In the genomic region with DNA sequence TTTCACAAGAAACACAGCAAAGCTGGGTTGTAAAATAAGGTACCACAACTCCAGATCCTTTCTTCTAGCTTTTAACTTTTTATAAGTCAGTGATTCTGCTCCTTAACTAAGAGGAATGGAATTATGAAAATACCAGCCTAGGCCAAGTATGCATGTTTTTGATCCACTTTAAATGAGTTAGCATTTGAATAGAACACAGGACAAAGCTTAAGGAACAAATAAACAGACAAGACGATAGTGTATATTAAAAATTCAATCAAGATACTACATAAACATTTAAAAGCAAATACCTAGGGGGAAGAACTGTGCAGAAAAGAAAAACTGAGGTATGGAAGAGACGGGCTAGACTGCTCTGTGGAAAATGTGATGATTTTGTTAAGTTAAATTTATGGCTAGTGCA, we compare ENCODE assay signal across 29 cellular contexts.
"Had no signal": no experiment of that assay in that cellular context is flagged by ENCODE, and none has a peak within 500 bp of the region (broad histone marks: within the 10 kb centered on the region; RNA-seq: fewer than 3 reads in every experiment).

No MANE protein-coding gene starts in this region.

- H3K27ac Mint-ChIP-seq: activated CD4-positive, alpha-beta memory T cell treated with anti-CD3 and anti-CD28 coated beads for 36 hours; activated CD4-positive, alpha-beta T cell treated with anti-CD3 and anti-CD28 coated beads for 36 hours; activated CD4-positive, alpha-beta T cell treated with anti-CD3 and anti-CD28 coated beads, Interleukin-2, amount 10 ng/mL, durations not matched to agents 24 days and 14 days; activated CD8-positive, alpha-beta memory T cell treated with anti-CD3 and anti-CD28 coated beads, Interleukin-2, amount 10 ng/mL, durations not matched to agents 7 days and 5 days; activated CD8-positive, alpha-beta T cell treated with anti-CD3 and anti-CD28 coated beads, Interleukin-2, amount 10 ng/mL, durations not matched to agents 7 days and 5 days; activated naive CD4-positive, alpha-beta T cell treated with anti-CD3 and anti-CD28 coated beads, Interleukin-2, amount 10 ng/mL, durations not matched to agents 7 days and 5 days; activated naive CD4-positive, alpha-beta T cell treated with anti-CD3 and anti-CD28 coated beads, Interleukin-2, amount 50 U/mL, for 72 hours; activated naive CD8-positive, alpha-beta T cell treated with anti-CD3 and anti-CD28 coated beads, Interleukin-2, amount 10 ng/mL, durations not matched to agents 7 days and 5 days; activated T-cell treated with anti-CD3 and anti-CD28 coated beads, Interleukin-2, amount 50 U/mL, for 72 hours; T-cell; T-helper 1 cell treated with Interleukin-12 subunit alpha and Interleukin-12 subunit beta and Interleukin-4 antibody, amounts not matched to agents 30 μg/mL and 1 μg/mL, for 36 hours had no signal

- DNase-seq: activated CD4-positive, alpha-beta memory T cell treated with anti-CD3 and anti-CD28 coated beads for 36 hours; activated CD4-positive, alpha-beta T cell treated with anti-CD3 and anti-CD28 coated beads for 36 hours; activated CD4-positive, alpha-beta T cell treated with anti-CD3 and anti-CD28 coated beads, Interleukin-2, amount 10 ng/mL, durations not matched to agents 24 days and 14 days; activated CD4-positive, CD25-positive, alpha-beta regulatory T cell; activated CD4-positive, CD25-positive, alpha-beta regulatory T cell treated with anti-CD3 and anti-CD28 coated beads, Interleukin-2, amount 50 U/mL, for 72 hours; activated CD8-positive, alpha-beta memory T cell treated with anti-CD3 and anti-CD28 coated beads, Interleukin-2, amount 10 ng/mL, durations not matched to agents 7 days and 5 days; activated CD8-positive, alpha-beta memory T cell treated with anti-CD3 and anti-CD28 coated beads, Interleukin-2, amount 50 U/mL, for 4 hours; activated CD8-positive, alpha-beta T cell treated with anti-CD3 and anti-CD28 coated beads, Interleukin-2, amount 10 ng/mL, durations not matched to agents 7 days and 5 days; activated gamma-delta T cell; activated naive CD4-positive, alpha-beta T cell; activated naive CD4-positive, alpha-beta T cell treated with anti-CD3 and anti-CD28 coated beads, Interleukin-2, amount 10 ng/mL, durations not matched to agents 7 days and 5 days; activated naive CD8-positive, alpha-beta T cell treated with anti-CD3 and anti-CD28 coated beads, Interleukin-2, amount 10 ng/mL, durations not matched to agents 7 days and 5 days; activated T-cell treated with anti-CD3 and anti-CD28 coated beads, Interleukin-2, amount 50 U/mL, for 1 hour; activated T-cell treated with anti-CD3 and anti-CD28 coated beads, Interleukin-2, amount 50 U/mL, for 72 hours; amniotic stem cell; anterior cingulate cortex; body of pancreas; caudate nucleus; colonic mucosa; effector CD8-positive, alpha-beta T cell; esophagus squamous epithelium; foreskin melanocyte; SW 1271; T-cell; T-helper 9 cell had no signal

- H3K36me3 Mint-ChIP-seq: activated CD4-positive, alpha-beta memory T cell treated with anti-CD3 and anti-CD28 coated beads for 36 hours; activated CD8-positive, alpha-beta memory T cell treated with anti-CD3 and anti-CD28 coated beads, Interleukin-2, amount 10 ng/mL, durations not matched to agents 7 days and 5 days; activated naive CD4-positive, alpha-beta T cell treated with anti-CD3 and anti-CD28 coated beads, Interleukin-2, amount 10 ng/mL, durations not matched to agents 7 days and 5 days; activated naive CD4-positive, alpha-beta T cell treated with anti-CD3 and anti-CD28 coated beads, Interleukin-2, amount 50 U/mL, for 72 hours; activated naive CD8-positive, alpha-beta T cell treated with anti-CD3 and anti-CD28 coated beads, Interleukin-2, amount 10 ng/mL, durations not matched to agents 7 days and 5 days; T-cell had no signal

- H3K4me3 Mint-ChIP-seq: activated CD4-positive, alpha-beta memory T cell treated with anti-CD3 and anti-CD28 coated beads for 36 hours; activated CD4-positive, alpha-beta T cell treated with anti-CD3 and anti-CD28 coated beads for 36 hours; activated CD4-positive, alpha-beta T cell treated with anti-CD3 and anti-CD28 coated beads, Interleukin-2, amount 10 ng/mL, durations not matched to agents 24 days and 14 days; activated CD8-positive, alpha-beta memory T cell treated with anti-CD3 and anti-CD28 coated beads, Interleukin-2, amount 10 ng/mL, durations not matched to agents 7 days and 5 days; activated CD8-positive, alpha-beta T cell treated with anti-CD3 and anti-CD28 coated beads, Interleukin-2, amount 10 ng/mL, durations not matched to agents 7 days and 5 days; activated naive CD4-positive, alpha-beta T cell treated with anti-CD3 and anti-CD28 coated beads, Interleukin-2, amount 10 ng/mL, durations not matched to agents 7 days and 5 days; activated naive CD8-positive, alpha-beta T cell treated with anti-CD3 and anti-CD28 coated beads, Interleukin-2, amount 10 ng/mL, durations not matched to agents 7 days and 5 days; activated T-cell treated with anti-CD3 and anti-CD28 coated beads, Interleukin-2, amount 50 U/mL, for 72 hours; T-cell; T-helper 1 cell treated with Interleukin-12 subunit alpha and Interleukin-12 subunit beta and Interleukin-4 antibody, amounts not matched to agents 30 μg/mL and 1 μg/mL, for 36 hours had no signal

- H3K27ac ChIP-seq: body of pancreas, colonic mucosa, epithelial cell of prostate, esophagus squamous epithelium, gastroesophageal sphincter had no signal

- H3K27me3 Mint-ChIP-seq: activated CD4-positive, alpha-beta memory T cell treated with anti-CD3 and anti-CD28 coated beads for 36 hours; activated CD4-positive, alpha-beta T cell treated with anti-CD3 and anti-CD28 coated beads for 36 hours; activated CD4-positive, alpha-beta T cell treated with anti-CD3 and anti-CD28 coated beads, Interleukin-2, amount 10 ng/mL, durations not matched to agents 24 days and 14 days; activated CD8-positive, alpha-beta memory T cell treated with anti-CD3 and anti-CD28 coated beads, Interleukin-2, amount 10 ng/mL, durations not matched to agents 7 days and 5 days; activated naive CD4-positive, alpha-beta T cell treated with anti-CD3 and anti-CD28 coated beads, Interleukin-2, amount 10 ng/mL, durations not matched to agents 7 days and 5 days; activated naive CD8-positive, alpha-beta T cell treated with anti-CD3 and anti-CD28 coated beads, Interleukin-2, amount 10 ng/mL, durations not matched to agents 7 days and 5 days; T-cell had no signal

- H3K36me3 ChIP-seq: colonic mucosa, esophagus squamous epithelium, gastroesophageal sphincter had no signal

- H3K4me3 ChIP-seq: body of pancreas, colonic mucosa, esophagus squamous epithelium, gastroesophageal sphincter had no signal

- H3K4me1 ChIP-seq: colonic mucosa had no signal

- H3K9me3 Mint-ChIP-seq: activated CD4-positive, alpha-beta T cell treated with anti-CD3 and anti-CD28 coated beads, Interleukin-2, amount 10 ng/mL, durations not matched to agents 24 days and 14 days; T-helper 1 cell treated with Interleukin-12 subunit alpha and Interleukin-12 subunit beta and Interleukin-4 antibody, amounts not matched to agents 30 μg/mL and 1 μg/mL, for 36 hours had no signal

- H3K27me3 ChIP-seq: body of pancreas, colonic mucosa, esophagus squamous epithelium, gastroesophageal sphincter had no signal

- H3K9me3 ChIP-seq: body of pancreas, colonic mucosa, esophagus squamous epithelium, gastroesophageal sphincter had no signal

- H3K4me1 Mint-ChIP-seq: activated CD4-positive, alpha-beta T cell treated with anti-CD3 and anti-CD28 coated beads for 36 hours; activated CD4-positive, alpha-beta T cell treated with anti-CD3 and anti-CD28 coated beads, Interleukin-2, amount 10 ng/mL, durations not matched to agents 24 days and 14 days; activated CD8-positive, alpha-beta memory T cell treated with anti-CD3 and anti-CD28 coated beads, Interleukin-2, amount 10 ng/mL, durations not matched to agents 7 days and 5 days; activated naive CD4-positive, alpha-beta T cell treated with anti-CD3 and anti-CD28 coated beads, Interleukin-2, amount 10 ng/mL, durations not matched to agents 7 days and 5 days; activated naive CD8-positive, alpha-beta T cell treated with anti-CD3 and anti-CD28 coated beads, Interleukin-2, amount 10 ng/mL, durations not matched to agents 7 days and 5 days; T-cell had no signal
